Comparison of ENCODE assay signal across 8 cellular contexts in the genomic region with DNA sequence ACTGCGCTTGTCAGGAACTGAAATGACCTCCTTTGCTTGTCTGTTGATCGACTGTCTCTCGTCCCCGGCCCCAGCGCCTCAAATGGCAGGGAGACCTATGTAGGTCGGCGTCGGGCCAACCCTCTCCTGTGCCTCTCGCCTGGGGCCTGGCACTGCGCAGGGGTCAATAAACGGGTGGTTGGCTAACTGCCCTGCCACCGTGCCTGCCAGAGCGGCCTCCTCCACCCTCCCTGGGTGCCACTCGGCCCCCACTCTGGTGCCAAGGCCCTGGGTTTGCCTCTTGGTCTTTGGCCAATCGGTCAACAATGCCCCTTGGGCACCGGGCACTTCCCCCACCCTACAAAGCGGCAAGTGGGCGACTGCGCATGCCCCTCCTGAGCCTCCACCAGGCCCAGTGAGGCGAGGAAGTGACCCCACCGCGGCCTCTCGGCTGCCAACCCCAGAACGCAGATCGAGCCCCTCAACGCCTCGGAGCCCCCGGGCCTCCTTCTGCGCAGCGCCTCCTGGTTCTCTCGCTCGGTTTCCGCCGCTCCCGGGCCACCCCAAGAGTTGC. TPM values are rescaled to one million over a fixed set of nuclear protein-coding genes. Genes with fewer than 3 reads are reported as not detected.
DNase-seq lines count a peak whose midpoint lies in the region; ATAC-seq and TF ChIP-seq lines count a peak whose summit lies in the region.

No MANE protein-coding gene starts in this region.

- DNase-seq in A673 (ENCODE audit: low spot score): peak; percentile 40
- DNase-seq in NCI-H2196 (lab: John Stamatoyannopoulos, UW; ENCODE audit: unreplicated experiment): peak; percentile 93
- peak; percentile 82 for DNase-seq in activated CD8-positive, alpha-beta memory T cell treated with anti-CD3 and anti-CD28 coated beads, Interleukin-2, amount 50 U/mL, for 48 hours
- peak; percentile 90 for DNase-seq in mucosa of gallbladder (ENCODE audit: low spot score)

- H3K27me3 ChIP-seq in A673 (replicated peaks; ENCODE audit: insufficient read depth, low read depth, low read length, poor library complexity): no peaks in the 10 kb centered on the region
- H3K27me3 ChIP-seq in esophagus (ENCODE audit: control insufficient read depth in 1 of 2, insufficient read depth in 2 of 2, low read length in 2 of 2): no peaks in the 10 kb centered on the region

- TF ChIP-seq CTCF in A673 (conservative IDR thresholded peaks at IDR 0.05; ENCODE audit: low read depth, low read length) (no peak), GM12875 (IDR thresholded peaks at IDR 0.05; ENCODE audit: borderline replicate concordance, insufficient read depth, low read depth, low read length) (no peak)

- H3K27ac ChIP-seq in A673 (ENCODE audit: low read depth, low read length, poor library complexity, severe bottlenecking) (peak overlapping the region; percentile 99), esophagus (ENCODE audit: low read depth in 2 of 2, low read length in 1 of 2) (peak overlapping the region; percentile 97 to 98), temporal lobe (ENCODE audit: low read depth, low read length) (peak overlapping the region; percentile 98)

- POLR2A ChIA-PET in A673 (lab: Charles Lee; ENCODE audit: low non-redundant PET): no interaction called here

- TSS peak; percentile 57 for BruUV-seq in A673 (replicated peaks; lab: Mats Ljungman, UMichigan)

- WGBS in esophagus, 2 donors: 1% methylated on average over 35 of the region's 35 CpGs

- ATAC-seq in HG02798 (IDR thresholded peaks at IDR 0.05; ENCODE audit: poor library complexity, unreplicated experiment): peak; percentile 44

- H3K4me3 ChIP-seq in A673 (ENCODE audit: low read depth, low read length, poor library complexity, severe bottlenecking) (peak overlapping the region; percentile 90), GM12875 (ENCODE audit: low read depth, low read length) (peak overlapping the region; percentile 84), esophagus (ENCODE audit: low read depth in 1 of 2, low read length in 2 of 2) (peak overlapping the region; percentile 77 to 87)

- no peaks in the 10 kb centered on the region for H3K9me3 ChIP-seq in A673 (ENCODE audit: low read depth, low read length, poor library complexity, severe bottlenecking)
- H3K9me3 ChIP-seq in esophagus (ENCODE audit: control insufficient read depth in 2 of 2, insufficient read depth in 1 of 2, low read depth in 1 of 2, low read length in 1 of 2): no peaks in the 10 kb centered on the region

- intact Hi-C loops in A673 (cut with micrococcal nuclease; ENCODE audit: unreplicated experiment): loop anchor here (5.0 kb wide), 1 partner anchor 65 kb away; the partner anchor contains the start of genes CDKN2D and KRI1

- peaks cover 26% of the 10 kb centered on the region for H3K36me3 ChIP-seq in A673 (ENCODE audit: insufficient read depth, low read length, poor library complexity, severe bottlenecking)
- peaks cover 2 to 12% of the 10 kb centered on the region in 2 donors for H3K36me3 ChIP-seq in esophagus (ENCODE audit: control insufficient read depth in 2 of 2, insufficient read depth in 2 of 2, low read length in 1 of 2)

- CTCF ChIA-PET in A673 (lab: Charles Lee): no interaction called here

- H3K4me1 ChIP-seq in A673 (ENCODE audit: insufficient read depth, low read length, poor library complexity, severe bottlenecking) (no peaks in the 10 kb centered on the region), esophagus (ENCODE audit: control insufficient read depth in 2 of 2, insufficient read depth in 2 of 2, low read length in 1 of 2) (peaks cover 4 to 17% of the 10 kb centered on the region in 2 donors)

RNA-seq across cellular contexts. Expression of gene KEAP1, which starts 1.1 kb away (rescaled TPM):
- total RNA-seq in A673 (2021) (112 TPM in 2 replicates), mucosa of gallbladder (81.7 TPM), temporal lobe (40.6 TPM)
- polyA plus RNA-seq in esophagus: 10 to 100 TPM; 54.2 to 63.9 TPM

RNA-seq across cellular contexts. Expression of gene S1PR5, which starts 15.2 kb away (rescaled TPM):
- total RNA-seq in A673 (2021) (0.41 and 1.1 TPM in 2 replicates), mucosa of gallbladder (0.20 TPM), temporal lobe (under 0.01 TPM)
- 10 to 100 TPM in 1 of 2 donors, 1 to 10 TPM in 1; 9.4 to 12.1 TPM for polyA plus RNA-seq in esophagus

RNA-seq across cellular contexts. Expression of gene ATG4D, which starts 41.7 kb away (rescaled TPM):
- 52.1 and 57.1 TPM in 2 replicates for total RNA-seq in A673 (2021)
- 10 to 100 TPM; 43.9 to 53.6 TPM for polyA plus RNA-seq in esophagus
- 29.5 TPM for total RNA-seq in mucosa of gallbladder
- total RNA-seq in temporal lobe: 8.6 TPM

Comparison
In these comparisons a context has a peak if more than half of its experiments do, and no peak if none do; other contexts are left out.
1. Peak in every context shown above with its lines: DNase-seq, ATAC-seq, H3K4me3 ChIP-seq and H3K27ac ChIP-seq.
2. DNase-seq: peak in every context shown above with its lines; median percentile 93 in NCI-H2196; 90 in mucosa of gallbladder; 82 in activated CD8-positive, alpha-beta memory T cell treated with anti-CD3 and anti-CD28 coated beads, Interleukin-2, amount 50 U/mL, for 48 hours; 40 in A673.